ENCODE assay signal across 32 cellular contexts in the genomic region with DNA sequence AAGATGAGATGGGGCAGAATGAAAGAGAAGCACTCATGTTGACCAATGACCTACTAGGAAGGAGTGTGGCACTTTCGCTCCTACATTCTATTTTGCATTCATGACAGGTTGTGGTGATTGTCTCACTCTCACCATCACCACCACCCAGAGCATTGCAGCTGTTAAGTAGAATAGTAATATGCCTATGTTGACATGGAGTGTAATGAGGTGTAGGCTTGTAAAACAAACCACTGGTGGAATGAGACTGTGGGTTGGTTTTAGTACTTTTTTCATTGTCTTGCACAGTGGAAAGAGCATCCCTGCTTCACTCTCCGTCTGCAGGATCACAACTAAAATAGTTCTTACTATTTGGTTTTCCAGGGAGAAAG.
"Had no signal": no experiment of that assay in that cellular context is flagged by ENCODE, and none has a peak within 500 bp of the region (broad histone marks: within the 10 kb centered on the region; RNA-seq: fewer than 3 reads in every experiment).

No MANE protein-coding gene starts in this region.

- H3K27me3 ChIP-seq: Peyer's patch had no signal

- H3K27ac ChIP-seq: Peyer's patch, RWPE1, SJCRH30, SK-N-MC had no signal

- H3K4me3 ChIP-seq: Peyer's patch, SJCRH30, SK-N-MC had no signal

- H3K36me3 ChIP-seq: Peyer's patch, SJCRH30 had no signal

- DNase-seq: Kasumi-1; KG1; MM.1S; MV-4-11; NCI-H1092; NCI-H1105; NCI-H1417 treated with DMSO at 0.1 percent for 48 hours; NCI-H1436 treated with DMSO at 0.1 percent for 48 hours; NCI-H1694 treated with DMSO at 0.1 percent for 48 hours; NCI-H187 treated with DMSO at 0.1 percent for 48 hours; NCI-H2029; NCI-H2081; NCI-H2171 treated with DMSO at 0.1 percent for 48 hours; NCI-H2227 treated with DMSO at 0.1 percent for 48 hours; NCI-H345; NCI-H446; NCI-H510A treated with DMSO at 0.1 percent for 48 hours; NCI-H524 treated with DMSO at 0.1 percent for 48 hours; NCI-H526 treated with DMSO at 0.1 percent for 48 hours; NCI-H82; NK-92 treated with Interleukin-12 subunit alpha and Interleukin-12 subunit beta, amount 100 ng/mL, for 24 hours; OCI-M1; PC-3; Peyer's patch; SHP77; SIG-M5; SJCRH30; T-helper 1 cell had no signal

- H3K4me1 ChIP-seq: Peyer's patch, SJCRH30 had no signal

- ATAC-seq: PC-3, Right ventricle myocardium inferior, SK-N-SH treated with all-trans-retinoic acid at 6 μM for 48 hours had no signal

- H3K9me3 ChIP-seq: Peyer's patch, SJCRH30 had no signal
